In genomic region chr3:14423197-14423743, GRCh38 we compare ENCODE assay signal across 13 cellular contexts. TPM values are rescaled to one million over a fixed set of nuclear protein-coding genes. Genes with fewer than 3 reads are reported as not detected.
A peak's percentile ranks its signal among the peaks of the same experiment; 100 is the strongest.
DNase-seq lines count a peak whose midpoint lies in the region; ATAC-seq, FAIRE-seq and TF ChIP-seq lines count a peak whose summit lies in the region.
"Had no signal": no experiment of that assay in that cellular context is flagged by ENCODE, and none has a peak within 500 bp of the region (broad histone marks: within the 10 kb centered on the region; RNA-seq: fewer than 3 reads in every experiment).

No MANE protein-coding gene starts in this region.

- H3K27ac ChIP-seq in CD8-positive, alpha-beta memory T cell (ENCODE audit: low read depth, low read length) = peak overlapping the region; percentile 52
- no peak overlapping the region for H3K27ac ChIP-seq in IMR-90 (ENCODE audit: insufficient read depth, low read length)
- H3K27ac ChIP-seq in naive thymus-derived CD4-positive, alpha-beta T cell (ENCODE audit: low read depth, low read length) = no peak overlapping the region
- H3K27ac ChIP-seq: ascending aorta, uterus had no signal

- H3K27me3 ChIP-seq in CD8-positive, alpha-beta memory T cell (ENCODE audit: insufficient read depth, low read length, poor library complexity, severe bottlenecking) = no peaks in the 10 kb centered on the region
- H3K27me3 ChIP-seq in IMR-90 (ENCODE audit: control insufficient read depth, insufficient read depth, low read length) (no peaks in the 10 kb centered on the region), bronchial epithelial cell (ENCODE audit: control insufficient read depth, insufficient read depth, low read length) (no peaks in the 10 kb centered on the region)
- H3K27me3 ChIP-seq in naive thymus-derived CD4-positive, alpha-beta T cell (ENCODE audit: control insufficient read depth in 2 of 2, insufficient read depth in 2 of 2, low read length in 2 of 2) = no peaks in the 10 kb centered on the region
- H3K27me3 ChIP-seq: ascending aorta, uterus had no signal

- no peak for TF ChIP-seq RAD21 in IMR-90 (IDR thresholded peaks at IDR 0.05; ENCODE audit: low read length)

- H3K9me3 Mint-ChIP-seq in CD8-positive, alpha-beta memory T cell = no peaks in the 10 kb centered on the region
- H3K9me3 Mint-ChIP-seq in naive thymus-derived CD4-positive, alpha-beta T cell = no peaks in the 10 kb centered on the region

- H3K4ac ChIP-seq in IMR-90 (ENCODE audit: low read depth, low read length) = 0 out of 2 replicates have a peak overlapping the region, but pooled peaks have one; percentile 6

- FAIRE-seq in bronchial epithelial cell (lab: Jason Lieb, UNC) = no peak

- H3K4me1 ChIP-seq in CD8-positive, alpha-beta memory T cell (ENCODE audit: insufficient read depth, low read length) = peaks cover 62% of the 10 kb centered on the region
- peaks cover 41% of the 10 kb centered on the region for H3K4me1 ChIP-seq in IMR-90 (ENCODE audit: control insufficient read depth, insufficient read depth, low read length)
- H3K4me1 ChIP-seq in naive thymus-derived CD4-positive, alpha-beta T cell (ENCODE audit: control insufficient read depth in 2 of 2, insufficient read depth in 2 of 2, low read length in 2 of 2) = peaks cover 44 to 64% of the 10 kb centered on the region in 2 donors
- H3K4me1 ChIP-seq: ascending aorta, uterus had no signal

- no peak for DNase-seq in CD8-positive, alpha-beta memory T cell
- DNase-seq in IMR-90 (no peak), bronchial epithelial cell (ENCODE audit: low read depth) (peak; percentile 96), kidney glomerular epithelial cell (lab: John Stamatoyannopoulos, UW) (no peak), NCI-H1417 treated with DMSO at 0.1 percent for 48 hours (lab: John Stamatoyannopoulos, UW) (no peak)
- no peak for DNase-seq in naive thymus-derived CD4-positive, alpha-beta T cell
- DNase-seq: activated CD4-positive, CD25-positive, alpha-beta regulatory T cell treated with anti-CD3 and anti-CD28 coated beads, Interleukin-2, amount 50 U/mL, for 72 hours; islet precursor cell; NCI-H1105; uterus had no signal

- H3K79me1 ChIP-seq in IMR-90 (ENCODE audit: low read depth in 1 of 2, low read length in 2 of 2) = peaks cover 35 to 83% of the 10 kb centered on the region in 2 experiments

- peaks cover 64 to 76% (median 74%) of the 10 kb centered on the region in 3 donors for H3K4me1 Mint-ChIP-seq in CD8-positive, alpha-beta memory T cell
- peaks cover 50 to 65% (median 58%) of the 10 kb centered on the region in 7 donors for H3K4me1 Mint-ChIP-seq in naive thymus-derived CD4-positive, alpha-beta T cell

- H2BK5ac ChIP-seq in IMR-90 (ENCODE audit: low read depth, low read length, poor library complexity, severe bottlenecking) = no peak overlapping the region

- intact Hi-C loops in IMR-90 (cut with micrococcal nuclease) = no loop called here
- intact Hi-C loops in naive thymus-derived CD4-positive, alpha-beta T cell (cut with micrococcal nuclease) = no loop called here

- peak overlapping the region; percentile 93 to 100 (median 99) for H3K27ac Mint-ChIP-seq in CD8-positive, alpha-beta memory T cell
- peak overlapping the region; percentile 64 to 100 (median 86) for H3K27ac Mint-ChIP-seq in naive thymus-derived CD4-positive, alpha-beta T cell

- H3K36me3 Mint-ChIP-seq in CD8-positive, alpha-beta memory T cell = peaks cover 0 to 24% (median 0%) of the 10 kb centered on the region in 3 donors
- peaks cover 0 to 7% (median 0%) of the 10 kb centered on the region in 5 donors for H3K36me3 Mint-ChIP-seq in naive thymus-derived CD4-positive, alpha-beta T cell

- H3K23ac ChIP-seq in IMR-90 (ENCODE audit: low read depth, low read length) = peak overlapping the region; percentile 18

- POLR2A ChIA-PET in CD8-positive, alpha-beta memory T cell (lab: Charles Lee) = interaction anchor here (1.5 to 2.9 kb wide), 2 partner anchors 9 to 21 kb away, joined by 3 to 24 read pairs; partner anchors contain the start of gene SLC6A6
- POLR2A ChIA-PET in IMR-90 (lab: Charles Lee; ENCODE audit: unreplicated experiment) = no interaction called here
- POLR2A ChIA-PET in naive thymus-derived CD4-positive, alpha-beta T cell (lab: Charles Lee) = interaction anchor here (1.6 kb wide), 1 partner anchor 9 kb away, joined by 3 read pairs; no protein-coding TSS in a partner anchor

- peak overlapping the region; percentile 90; the same call in 1 of the 2 replicates for H2AK5ac ChIP-seq in IMR-90 (ENCODE audit: low read depth, low read length)

- ATAC-seq in IMR-90 (ENCODE audit: low read depth) (no peak), HG03039 (IDR thresholded peaks at IDR 0.05; ENCODE audit: unreplicated experiment) (no peak), HG03108 (IDR thresholded peaks at IDR 0.05; ENCODE audit: unreplicated experiment) (no peak)
- no peak for ATAC-seq in naive thymus-derived CD4-positive, alpha-beta T cell

- H2BK120ac ChIP-seq in IMR-90 (ENCODE audit: low read depth, low read length) = no peak overlapping the region

- H3K27me3 Mint-ChIP-seq in CD8-positive, alpha-beta memory T cell = no peaks in the 10 kb centered on the region
- no peaks in the 10 kb centered on the region for H3K27me3 Mint-ChIP-seq in naive thymus-derived CD4-positive, alpha-beta T cell

- no peak overlapping the region for H3K4me3 ChIP-seq in CD8-positive, alpha-beta memory T cell (ENCODE audit: low read length)
- H3K4me3 ChIP-seq in IMR-90 (ENCODE audit: insufficient read depth, low read depth, low read length) (no peak overlapping the region), bronchial epithelial cell (ENCODE audit: low read depth, low read length) (no peak overlapping the region)
- H3K4me3 ChIP-seq in naive thymus-derived CD4-positive, alpha-beta T cell (ENCODE audit: low read length) = no peak overlapping the region
- H3K4me3 ChIP-seq: ascending aorta, uterus had no signal

- H4K8ac ChIP-seq in IMR-90 (ENCODE audit: low read depth in 2 of 2, low read length in 2 of 2) = peak overlapping the region; percentile 23 to 41; a peak in 1 of 4 replicates

- peaks cover 59% of the 10 kb centered on the region for H4K20me1 ChIP-seq in IMR-90 (ENCODE audit: insufficient read depth, low read length)

- H2BK20ac ChIP-seq in IMR-90 (ENCODE audit: low read depth, low read length) = peak overlapping the region; percentile 21; the same call in 1 of the 2 replicates

- H3K4me3 Mint-ChIP-seq in CD8-positive, alpha-beta memory T cell = peak overlapping the region; percentile 25 to 92 (median 76)
- peak overlapping the region in 4 of 10 donors; percentile 10 to 73 (median 60) for H3K4me3 Mint-ChIP-seq in naive thymus-derived CD4-positive, alpha-beta T cell

- WGBS in IMR-90 (ENCODE audit: extremely low coverage in 2 of 2, insufficient read length in 1 of 2), 2 experiments = no CpG with 5 or more reads among the region's 2 CpGs

- in situ Hi-C loops in IMR-90 (cut with MboI; ENCODE audit: low sequenced_read_pairs) = no loop called here

- dilution Hi-C loops in IMR-90 (cut with HindIII; ENCODE audit: low sequenced_read_pairs, unreplicated experiment) = no loop called here

- H3K56ac ChIP-seq in IMR-90 (ENCODE audit: extremely low read depth, insufficient read depth, low read length) = no peak overlapping the region

- H3K18ac ChIP-seq in IMR-90 (ENCODE audit: low read depth, low read length) = peak overlapping the region; percentile 17; the same call in 1 of the 2 replicates

- no peak overlapping the region for H4K91ac ChIP-seq in IMR-90 (ENCODE audit: insufficient read depth, low read depth, low read length)

- no peak overlapping the region for H2AFZ ChIP-seq in IMR-90 (replicated peaks; ENCODE audit: low read length, poor library complexity)

- H2BK15ac ChIP-seq in IMR-90 (ENCODE audit: low read depth, low read length) = no peak overlapping the region

- H3K4me2 ChIP-seq in IMR-90 (ENCODE audit: low read depth, low read length) = no peak overlapping the region

- H3K9me3 ChIP-seq in CD8-positive, alpha-beta memory T cell (ENCODE audit: low read length) = no peaks in the 10 kb centered on the region
- no peaks in the 10 kb centered on the region for H3K9me3 ChIP-seq in IMR-90 (ENCODE audit: control insufficient read depth, insufficient read depth, low read length)
- no peaks in the 10 kb centered on the region for H3K9me3 ChIP-seq in naive thymus-derived CD4-positive, alpha-beta T cell (ENCODE audit: control insufficient read depth in 2 of 3, low read length in 3 of 3)
- H3K9me3 ChIP-seq: ascending aorta, uterus had no signal

- TF ChIP-seq POLR2A in IMR-90 (IDR thresholded peaks at IDR 0.05; ENCODE audit: low read depth, low read length) = no peak

- CTCF ChIA-PET in CD8-positive, alpha-beta memory T cell (lab: Charles Lee) = interaction anchor here (1.3 to 1.9 kb wide), 2 partner anchors 21 to 245 kb away, joined by 3 to 8 read pairs; partner anchors contain the start of genes LSM3, SLC6A6 and XPC
- CTCF ChIA-PET in IMR-90 (lab: Yijun Ruan, JAX) = no interaction called here
- CTCF ChIA-PET in naive thymus-derived CD4-positive, alpha-beta T cell (lab: Charles Lee) = no interaction called here

- H3K9ac ChIP-seq in IMR-90 (ENCODE audit: low read depth, low read length) = no peak overlapping the region

- TF ChIP-seq CTCF in IMR-90 (conservative IDR thresholded peaks at IDR 0.05; ENCODE audit: low read depth, low read length) (no peak), bronchial epithelial cell (IDR thresholded peaks at IDR 0.05; ENCODE audit: insufficient read depth, low read length, severe bottlenecking) (peak; percentile 52)

- BruUV-seq in IMR-90 (replicated peaks; lab: Mats Ljungman, UMichigan) = no TSS peak

- H3K9me1 ChIP-seq in IMR-90 (ENCODE audit: insufficient read depth, low read length) = peaks cover 11% of the 10 kb centered on the region

- no peak overlapping the region for H4K5ac ChIP-seq in IMR-90 (ENCODE audit: low read depth, low read length)

- H3K36me3 ChIP-seq in CD8-positive, alpha-beta memory T cell (ENCODE audit: insufficient read depth, low read length) = peaks cover 7% of the 10 kb centered on the region
- H3K36me3 ChIP-seq in IMR-90 (ENCODE audit: control insufficient read depth, insufficient read depth, low read length) = peaks cover 29% of the 10 kb centered on the region; the same call in 1 of the 2 replicates
- H3K36me3 ChIP-seq in bronchial epithelial cell (ENCODE audit: control insufficient read depth, insufficient read depth, low read length) = no peaks in the 10 kb centered on the region
- no peaks in the 10 kb centered on the region for H3K36me3 ChIP-seq in naive thymus-derived CD4-positive, alpha-beta T cell (ENCODE audit: control insufficient read depth in 2 of 3, insufficient read depth in 3 of 3, low read length in 3 of 3)
- H3K36me3 ChIP-seq: uterus had no signal

- no peak overlapping the region for H2AK9ac ChIP-seq in IMR-90 (replicated peaks; ENCODE audit: low read depth, low read length, poor library complexity)

- 0 out of 2 replicates have a peak overlapping the region, but pooled peaks have one; percentile 16 for H3K14ac ChIP-seq in IMR-90 (replicated peaks; ENCODE audit: low read depth, low read length)

RNA-seq across cellular contexts. Expression of gene SLC6A6, which starts 20.9 kb away (rescaled TPM):
- 10 to 100 TPM; 44.5 to 44.6 TPM for total RNA-seq in CD8-positive, alpha-beta memory T cell
- 6.6 TPM for polyA plus RNA-seq in CD8-positive, alpha-beta memory T cell
- 29.9 and 32.5 TPM in 2 replicates for total RNA-seq in IMR-90 (2012; rRNA removed)
- 39.3 and 39.4 TPM in 2 replicates for polyA plus RNA-seq in IMR-90 (2012; rRNA removed)
- 14.9 and 24.2 TPM in 2 replicates for polyA plus RNA-seq in IMR-90 (2012; cell fraction: cytosol; rRNA removed)
- polyA plus RNA-seq in IMR-90 (2012; cell fraction: nucleus; rRNA removed; ENCODE audit: low replicate concordance) = 70.6 and 99.2 TPM in 2 replicates
- 4.6 and 13.2 TPM in 2 replicates for total RNA-seq in bronchial epithelial cell
- 10 to 100 TPM; 34.5 to 87.5 (median 35.6) TPM for total RNA-seq in naive thymus-derived CD4-positive, alpha-beta T cell
- 1 to 10 TPM; 3.0 to 3.2 TPM for polyA plus RNA-seq in naive thymus-derived CD4-positive, alpha-beta T cell
